ENCODE assay signal across 8 cellular contexts in genomic region chr9:129177791-129178578, GRCh38. TPM values are rescaled to one million over a fixed set of nuclear protein-coding genes. Genes with fewer than 3 reads are reported as not detected.
A peak's percentile ranks its signal among the peaks of the same experiment; 100 is the strongest.
DNase-seq lines count a peak whose midpoint lies in the region; ATAC-seq and TF ChIP-seq lines count a peak whose summit lies in the region.

IER5L (minus strand) TSS chr9:129178261; CDS start chr9:129178052, 209 bp downstream.

- peak within 1 kb of the TSS; percentile 47 for H3K27ac Mint-ChIP-seq in CD4-positive, alpha-beta T cell
- peak within 1 kb of the TSS; percentile 80 for H3K27ac Mint-ChIP-seq in activated CD8-positive, alpha-beta T cell treated with anti-CD3 and anti-CD28 coated beads, Interleukin-2, amount 10 ng/mL, durations not matched to agents 7 days and 5 days

- H3K36me3 Mint-ChIP-seq in CD4-positive, alpha-beta T cell (ENCODE audit: low read depth): no peaks in the 10 kb centered on the region
- no peaks in the 10 kb centered on the region for H3K36me3 Mint-ChIP-seq in activated CD8-positive, alpha-beta T cell treated with anti-CD3 and anti-CD28 coated beads, Interleukin-2, amount 10 ng/mL, durations not matched to agents 7 days and 5 days (ENCODE audit: low read depth)

- H3K9me3 Mint-ChIP-seq in CD4-positive, alpha-beta T cell: no peaks in the 10 kb centered on the region
- no peaks in the 10 kb centered on the region for H3K9me3 Mint-ChIP-seq in activated CD8-positive, alpha-beta T cell treated with anti-CD3 and anti-CD28 coated beads, Interleukin-2, amount 10 ng/mL, durations not matched to agents 7 days and 5 days (ENCODE audit: insufficient read depth)

- intact Hi-C loops in CD4-positive, alpha-beta T cell (cut with DNase I, micrococcal nuclease): loop anchor here (2.0 to 10.0 kb wide), 7 partner anchors 25 to 449 kb away; partner anchors contain the start of gene NTMT1 (in 1 of the 2)

- POLR2A ChIA-PET in CD4-positive, alpha-beta T cell (lab: Charles Lee): interaction anchor here (0.6 to 5.6 kb wide), 34 partner anchors 9 to 657 kb away, joined by 3 to 112 read pairs (median 4); partner anchors contain the start of genes C9orf78, NTMT1 and USP20
- POLR2A ChIA-PET in activated CD8-positive, alpha-beta T cell treated with anti-CD3 and anti-CD28 coated beads, Interleukin-2, amount 10 ng/mL, durations not matched to agents 7 days and 5 days (lab: Charles Lee): interaction anchor here (0.6 to 1.7 kb wide), 36 partner anchors 9 to 447 kb away, joined by 3 to 24 read pairs (median 4); partner anchors contain the start of gene PTPA

- CTCF ChIA-PET in CD4-positive, alpha-beta T cell (lab: Charles Lee): interaction anchor here (0.8 to 2.6 kb wide), 6 partner anchors 36 to 446 kb away, joined by 3 to 8 read pairs (median 4); no protein-coding TSS in a partner anchor
- CTCF ChIA-PET in activated CD8-positive, alpha-beta T cell treated with anti-CD3 and anti-CD28 coated beads, Interleukin-2, amount 10 ng/mL, durations not matched to agents 7 days and 5 days (lab: Charles Lee): interaction anchor here (0.6 to 12.2 kb wide), 20 partner anchors 9 to 446 kb away, joined by 3 to 190 read pairs (median 5); no protein-coding TSS in a partner anchor

- H3K9me3 ChIP-seq in CD4-positive, alpha-beta T cell (ENCODE audit: control insufficient read depth, low read length): no peaks in the 10 kb centered on the region

- H3K4me1 Mint-ChIP-seq in CD4-positive, alpha-beta T cell (ENCODE audit: low read depth): peaks cover 7% of the 10 kb centered on the region
- peaks cover 17% of the 10 kb centered on the region for H3K4me1 Mint-ChIP-seq in activated CD8-positive, alpha-beta T cell treated with anti-CD3 and anti-CD28 coated beads, Interleukin-2, amount 10 ng/mL, durations not matched to agents 7 days and 5 days (ENCODE audit: low read depth)

- ATAC-seq in CD4-positive, alpha-beta T cell (ENCODE audit: poor library complexity): peak; percentile 89
- peak; percentile 77 for ATAC-seq in GM19455 (IDR thresholded peaks at IDR 0.05; ENCODE audit: unreplicated experiment)
- peak; percentile 83 for ATAC-seq in activated CD8-positive, alpha-beta T cell treated with anti-CD3 and anti-CD28 coated beads, Interleukin-2, amount 10 ng/mL, durations not matched to agents 7 days and 5 days

- no peak for TF ChIP-seq CTCF in CD4-positive, alpha-beta T cell (IDR thresholded peaks at IDR 0.05)

- H3K27me3 Mint-ChIP-seq in CD4-positive, alpha-beta T cell: peaks cover 4% of the 10 kb centered on the region
- peaks cover 6% of the 10 kb centered on the region for H3K27me3 Mint-ChIP-seq in activated CD8-positive, alpha-beta T cell treated with anti-CD3 and anti-CD28 coated beads, Interleukin-2, amount 10 ng/mL, durations not matched to agents 7 days and 5 days (ENCODE audit: low read depth)

- no peak within 1 kb of the TSS for H3K27ac ChIP-seq in CD4-positive, alpha-beta T cell (ENCODE audit: low read depth, low read length)

- H3K27me3 ChIP-seq in CD4-positive, alpha-beta T cell (ENCODE audit: control insufficient read depth, insufficient read depth, low read length): peaks cover 7% of the 10 kb centered on the region

- DNase-seq in CD4-positive, alpha-beta T cell: peak; percentile 87 to 94 (median 92)
- peak; percentile 96 for DNase-seq in HK-2 (ENCODE audit: unreplicated experiment)
- peak; percentile 97 for DNase-seq in NCI-H82 (lab: John Stamatoyannopoulos, UW)
- DNase-seq in activated CD8-positive, alpha-beta T cell treated with anti-CD3 and anti-CD28 coated beads, Interleukin-2, amount 10 ng/mL, durations not matched to agents 7 days and 5 days: peak; percentile 95
- DNase-seq in effector CD4-positive, alpha-beta T cell: peak; percentile 90
- peak; percentile 95 to 97 for DNase-seq in lung microvascular endothelial cell (ENCODE audit: low read depth in 2 of 2)
- peak; percentile 78 to 92 (median 82) for DNase-seq in stimulated activated CD4-positive, alpha-beta T cell treated with anti-CD3 and anti-CD28 coated beads, TNF-alpha, amount 100 ng/mL, for 24 hours (ENCODE audit: low read depth in 3 of 3)

- H3K4me3 Mint-ChIP-seq in CD4-positive, alpha-beta T cell: peak within 1 kb of the TSS; percentile 92
- H3K4me3 Mint-ChIP-seq in activated CD8-positive, alpha-beta T cell treated with anti-CD3 and anti-CD28 coated beads, Interleukin-2, amount 10 ng/mL, durations not matched to agents 7 days and 5 days: peak within 1 kb of the TSS; percentile 92

RNA-seq across cellular contexts. Expression of gene IER5L, which starts in this region (rescaled TPM):
- 1 to 10 TPM; 5.6 to 6.4 TPM for total RNA-seq in CD4-positive, alpha-beta T cell
- 1 to 10 TPM; 6.0 to 6.1 TPM for total RNA-seq in activated CD8-positive, alpha-beta T cell treated with anti-CD3 and anti-CD28 coated beads, Interleukin-2, amount 10 ng/mL, durations not matched to agents 7 days and 5 days
- total RNA-seq in lung microvascular endothelial cell: 13.1 and 20.4 TPM in 2 replicates
